In the genomic region with DNA sequence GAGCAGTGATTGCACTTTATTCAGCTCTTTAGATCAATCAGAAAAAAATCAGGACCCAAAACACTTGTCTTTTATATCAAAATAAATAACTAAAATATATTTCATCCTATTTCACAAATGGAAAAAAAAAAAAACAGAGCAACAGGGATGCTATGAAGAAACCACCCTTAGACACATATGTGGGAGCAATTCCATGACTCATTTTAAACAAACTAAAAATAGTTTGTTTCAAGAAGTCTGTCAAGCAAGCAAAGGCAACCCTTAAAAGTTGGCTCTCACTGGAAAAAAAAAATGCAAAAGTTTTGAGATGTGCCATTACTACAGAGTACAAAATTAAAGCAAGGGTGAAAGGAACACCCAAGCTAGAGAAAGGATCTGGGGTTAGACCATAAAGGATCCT, we compare ENCODE assay signal across 1 cellular context.
TF ChIP-seq lines count a peak whose summit lies in the region.

No MANE protein-coding gene starts in this region.

TF ChIP-seq in liver, 16 proteins besides CTCF, POLR2A, EP300 and RAD21 (continued from another document):
- TF ChIP-seq, protein P1, sequence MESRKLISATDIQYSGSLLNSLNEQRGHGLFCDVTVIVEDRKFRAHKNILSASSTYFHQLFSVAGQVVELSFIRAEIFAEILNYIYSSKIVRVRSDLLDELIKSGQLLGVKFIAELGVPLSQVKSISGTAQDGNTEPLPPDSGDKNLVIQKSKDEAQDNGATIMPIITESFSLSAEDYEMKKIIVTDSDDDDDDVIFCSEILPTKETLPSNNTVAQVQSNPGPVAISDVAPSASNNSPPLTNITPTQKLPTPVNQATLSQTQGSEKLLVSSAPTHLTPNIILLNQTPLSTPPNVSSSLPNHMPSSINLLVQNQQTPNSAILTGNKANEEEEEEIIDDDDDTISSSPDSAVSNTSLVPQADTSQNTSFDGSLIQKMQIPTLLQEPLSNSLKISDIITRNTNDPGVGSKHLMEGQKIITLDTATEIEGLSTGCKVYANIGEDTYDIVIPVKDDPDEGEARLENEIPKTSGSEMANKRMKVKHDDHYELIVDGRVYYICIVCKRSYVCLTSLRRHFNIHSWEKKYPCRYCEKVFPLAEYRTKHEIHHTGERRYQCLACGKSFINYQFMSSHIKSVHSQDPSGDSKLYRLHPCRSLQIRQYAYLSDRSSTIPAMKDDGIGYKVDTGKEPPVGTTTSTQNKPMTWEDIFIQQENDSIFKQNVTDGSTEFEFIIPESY (IDR thresholded peaks at IDR 0.05), result no peak
- no peak for TF ChIP-seq SP1 (IDR thresholded peaks at IDR 0.05)
- no peak for TF ChIP-seq NR2F2 (IDR thresholded peaks at IDR 0.05)
- no peak for TF ChIP-seq EGR1 (IDR thresholded peaks at IDR 0.05; ENCODE audit: low read depth in 2 of 2)
